Comparison of ENCODE assay signal across 16 cellular contexts in the genomic region with DNA sequence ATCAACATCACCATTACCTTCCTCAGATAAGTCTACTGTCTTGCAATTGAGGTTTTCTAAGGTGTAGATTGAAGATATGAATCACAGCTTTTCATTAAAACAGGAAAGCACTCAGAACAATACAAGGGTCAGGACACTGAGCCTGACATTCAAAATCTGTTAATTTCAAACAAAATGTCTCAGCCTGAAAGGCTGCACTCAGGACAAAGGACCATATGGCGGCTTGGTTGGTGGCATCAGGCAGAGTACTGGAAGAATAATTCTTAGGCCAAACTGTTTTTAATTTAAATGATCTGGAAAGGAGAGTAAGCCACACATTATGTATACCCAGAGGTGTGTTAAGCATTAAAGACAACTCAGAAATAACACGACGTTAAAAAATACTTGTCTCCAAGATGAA.
DNase-seq lines count a peak whose midpoint lies in the region; ATAC-seq lines count a peak whose summit lies in the region.
"Had no signal": no experiment of that assay in that cellular context is flagged by ENCODE, and none has a peak within 500 bp of the region (broad histone marks: within the 10 kb centered on the region; RNA-seq: fewer than 3 reads in every experiment).

No MANE protein-coding gene starts in this region.

- DNase-seq in DMS 273 (lab: John Stamatoyannopoulos, UW; ENCODE audit: unreplicated experiment) (peak; percentile 5), DMS 273 treated with DMSO at 0.1 percent for 48 hours (lab: John Stamatoyannopoulos, UW) (no peak), cerebellar cortex (ENCODE audit: low spot score) (peak; percentile 85), retina (peak; percentile 36), activated gamma-delta T cell treated with Interleukin-2 at 50 U/mL for 16 hours (no peak)
- DNase-seq: Caco-2; CD4-positive, CD25-positive, alpha-beta regulatory T cell; CD8-positive, alpha-beta T cell; DMS153; DND-41; GDM1; GM23248; H7; HCEC 1CT had no signal

- ATAC-seq in esophagus mucosa, result no peak
- ATAC-seq: CD8-positive, alpha-beta T cell; GM12878 had no signal

Comparison
In these comparisons a context has a peak if more than half of its experiments do, and no peak if none do; other contexts are left out.
1. DNase-seq: peak in DMS 273 (single experiment), cerebellar cortex (single experiment) and retina (single experiment); none in DMS 273 treated with DMSO at 0.1 percent for 48 hours (single experiment) and activated gamma-delta T cell treated with Interleukin-2 at 50 U/mL for 16 hours (single experiment).